ENCODE assay signal across 11 cellular contexts in the genomic region with DNA sequence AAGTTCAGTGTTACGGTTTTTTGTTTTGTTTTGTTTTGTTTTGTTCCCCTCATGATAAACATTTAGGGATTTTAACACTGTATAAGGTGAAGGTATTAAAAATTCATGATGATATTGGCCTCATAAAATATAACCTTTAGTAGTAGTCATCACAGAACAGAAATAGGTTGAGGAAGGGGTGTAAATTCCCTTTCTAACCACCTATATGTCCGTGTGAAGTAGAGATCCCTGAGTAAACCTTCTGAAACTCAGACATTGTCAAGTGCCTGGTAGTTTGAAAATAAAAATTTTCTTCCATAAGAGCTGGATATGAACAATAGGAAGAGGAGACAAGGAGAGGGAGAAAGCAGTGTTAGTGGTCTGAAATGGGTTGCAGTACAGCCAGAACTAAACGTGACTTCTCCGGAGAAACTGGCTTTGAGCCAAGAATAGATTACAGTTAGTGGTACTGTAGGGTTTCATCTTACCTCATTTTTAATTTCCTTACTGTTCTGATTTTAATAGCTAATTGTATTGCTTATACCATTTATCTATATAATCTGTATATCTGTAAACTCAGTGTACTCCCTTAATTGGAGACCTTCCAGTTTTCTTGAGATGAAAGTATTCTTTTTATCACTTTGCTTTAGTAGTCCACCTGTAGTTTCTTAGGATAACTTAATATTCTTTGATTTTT. TPM values are rescaled to one million over a fixed set of nuclear protein-coding genes. Genes with fewer than 3 reads are reported as not detected.
DNase-seq lines count a peak whose midpoint lies in the region; ATAC-seq, FAIRE-seq and TF ChIP-seq lines count a peak whose summit lies in the region.
"Had no signal": no experiment of that assay in that cellular context is flagged by ENCODE, and none has a peak within 500 bp of the region (broad histone marks: within the 10 kb centered on the region; RNA-seq: fewer than 3 reads in every experiment).

No MANE protein-coding gene starts in this region.

- H3K4me3 Mint-ChIP-seq in activated T-cell treated with anti-CD3 and anti-CD28 coated beads, Interleukin-2, amount 50 U/mL, for 72 hours, result peak overlapping the region; percentile 80 to 85
- H3K4me3 Mint-ChIP-seq in stimulated activated effector memory CD8-positive, alpha-beta T cell treated with anti-CD3 and anti-CD28 coated beads, Interleukin-12 subunit alpha, Interleukin-12 subunit beta, amount 100 ng/mL, for 72 hours, result peak overlapping the region; percentile 33

- no peak for TF ChIP-seq RAD21 in K562 (CRISPR knock-in tag; conservative IDR thresholded peaks at IDR 0.05 in 1 of 2, IDR thresholded peaks at IDR 0.05 in 1 of 2)

- no peaks in the 10 kb centered on the region for H3K9me3 Mint-ChIP-seq in activated T-cell treated with anti-CD3 and anti-CD28 coated beads, Interleukin-2, amount 50 U/mL, for 72 hours
- H3K9me3 Mint-ChIP-seq in stimulated activated effector memory CD8-positive, alpha-beta T cell treated with anti-CD3 and anti-CD28 coated beads, Interleukin-12 subunit alpha, Interleukin-12 subunit beta, amount 100 ng/mL, for 72 hours, result no peaks in the 10 kb centered on the region

- H3K36me3 ChIP-seq in K562 (ENCODE audit: control insufficient read depth, insufficient read depth, low read length) (peaks cover 40% of the 10 kb centered on the region), smooth muscle cell (ENCODE audit: low read depth) (peaks cover 7% of the 10 kb centered on the region)
- H3K36me3 ChIP-seq: ovary had no signal

- no peak for TF ChIP-seq EP300 in K562 (IDR thresholded peaks at IDR 0.05; ENCODE audit: low read length)

- no peak for TF ChIP-seq CTCF in K562 (IDR thresholded peaks at IDR 0.05 in 2 of 3, conservative IDR thresholded peaks at IDR 0.05 in 1 of 3; ENCODE audit: insufficient read depth in 2 of 3, low read depth in 1 of 3, low read length in 3 of 3)
- no peak for TF ChIP-seq CTCF in smooth muscle cell (IDR thresholded peaks at IDR 0.05; ENCODE audit: borderline replicate concordance, insufficient read depth, poor library complexity, severe bottlenecking)

- DNase-seq in activated T-cell treated with anti-CD3 and anti-CD28 coated beads, Interleukin-2, amount 50 U/mL, for 72 hours, result no peak
- no peak for DNase-seq in activated T-cell treated with anti-CD3 and anti-CD28 coated beads, Interleukin-2, amount 50 U/mL, for 48 hours
- DNase-seq in NCI-H345 (lab: John Stamatoyannopoulos, UW) (peak; percentile 66), K562 (ENCODE audit: extremely low read depth in 1 of 4, low spot score in 3 of 4) (peak in 1 of 4 experiments; percentile 49), smooth muscle cell (lab: John Stamatoyannopoulos, UW; ENCODE audit: unreplicated experiment) (no peak), kidney glomerular epithelial cell (lab: John Stamatoyannopoulos, UW) (no peak)
- DNase-seq in stimulated activated effector memory CD8-positive, alpha-beta T cell treated with anti-CD3 and anti-CD28 coated beads, Interleukin-12 subunit alpha, Interleukin-12 subunit beta, amount 100 ng/mL, for 72 hours (ENCODE audit: low spot score in 2 of 2), result no peak
- DNase-seq: ovary had no signal

- H3K9ac ChIP-seq in K562 (ENCODE audit: insufficient read depth in 1 of 2, low read depth in 2 of 2, low read length in 2 of 2), result no peak overlapping the region
- no peak overlapping the region for H3K9ac ChIP-seq in smooth muscle cell (ENCODE audit: low read depth)
- H3K9ac ChIP-seq: BLaER1 treated with 17β-estradiol and CSF1 and Interleukin-3, amounts not matched to agents 10 nM and 100 nM had no signal

- peak; percentile 14 to 28 for ATAC-seq in activated T-cell treated with anti-CD3 and anti-CD28 coated beads, Interleukin-2, amount 50 U/mL, for 72 hours (replicated peaks in 1 of 2)
- ATAC-seq in K562 (peak; percentile 70), HG03342 (IDR thresholded peaks at IDR 0.05; ENCODE audit: unreplicated experiment) (no peak)
- ATAC-seq in stimulated activated effector memory CD8-positive, alpha-beta T cell treated with anti-CD3 and anti-CD28 coated beads, Interleukin-12 subunit alpha, Interleukin-12 subunit beta, amount 100 ng/mL, for 72 hours, result no peak

- intact Hi-C loops in K562 (cut with micrococcal nuclease), result no loop called here

- H3K4me3 ChIP-seq in K562, result no peak overlapping the region
- no peak overlapping the region for H3K4me3 ChIP-seq in smooth muscle cell
- H3K4me3 ChIP-seq: BLaER1 treated with 17β-estradiol and CSF1 and Interleukin-3, amounts not matched to agents 10 nM and 100 nM; ovary had no signal

- no peaks in the 10 kb centered on the region for H3F3A ChIP-seq in smooth muscle cell (ENCODE audit: low read depth)

- H3K4me2 ChIP-seq in K562 (ENCODE audit: insufficient read depth, low read length) (no peak overlapping the region), smooth muscle cell (no peak overlapping the region)
- H3K4me2 ChIP-seq: BLaER1 treated with 17β-estradiol and CSF1 and Interleukin-3, amounts not matched to agents 10 nM and 100 nM had no signal

- no peaks in the 10 kb centered on the region for H3K27me3 ChIP-seq in K562 (ENCODE audit: control insufficient read depth in 2 of 2, insufficient read depth in 2 of 2, low read length in 2 of 2)
- no peaks in the 10 kb centered on the region for H3K27me3 ChIP-seq in smooth muscle cell (ENCODE audit: low read depth)
- H3K27me3 ChIP-seq: BLaER1 treated with 17β-estradiol and CSF1 and Interleukin-3, amounts not matched to agents 10 nM and 100 nM; ovary had no signal

- H3K9me3 ChIP-seq in K562 (replicated peaks; ENCODE audit: control insufficient read depth, insufficient read depth, low read depth, low read length), result no peaks in the 10 kb centered on the region
- H3K9me3 ChIP-seq in smooth muscle cell (replicated peaks; ENCODE audit: low read depth), result no peaks in the 10 kb centered on the region
- H3K9me3 ChIP-seq: ovary had no signal

- no peak for FAIRE-seq in K562 (lab: Jason Lieb, UNC)
- FAIRE-seq: frontal cortex had no signal

- no peaks in the 10 kb centered on the region for H3K9me1 ChIP-seq in K562 (ENCODE audit: control insufficient read depth, insufficient read depth, low read length)

- H3K36me3 Mint-ChIP-seq in activated T-cell treated with anti-CD3 and anti-CD28 coated beads, Interleukin-2, amount 50 U/mL, for 72 hours (ENCODE audit: insufficient read depth in 2 of 2), result peaks cover 3 to 16% of the 10 kb centered on the region in 2 donors
- H3K36me3 Mint-ChIP-seq in stimulated activated effector memory CD8-positive, alpha-beta T cell treated with anti-CD3 and anti-CD28 coated beads, Interleukin-12 subunit alpha, Interleukin-12 subunit beta, amount 100 ng/mL, for 72 hours, result peaks cover 48% of the 10 kb centered on the region

- BruUV-seq in K562 (replicated peaks; lab: Mats Ljungman, UMichigan), result no TSS peak

- H3K4me1 ChIP-seq in K562 (replicated peaks in 1 of 2; ENCODE audit: control insufficient read depth in 2 of 2, insufficient read depth in 2 of 2, low read length in 2 of 2) (peaks cover 0 to 6% of the 10 kb centered on the region in 2 experiments; a peak in 2 of 5 replicates), smooth muscle cell (ENCODE audit: low read depth) (no peaks in the 10 kb centered on the region)

- in situ Hi-C loops in K562 (cut with MboI), result no loop called here

- CTCF ChIA-PET in K562 (lab: Yijun Ruan, JAX; ENCODE audit: low intra/inter-chr PET ratio), result no interaction called here

- H3K79me2 ChIP-seq in K562 (ENCODE audit: control insufficient read depth, insufficient read depth, low read length), result peaks cover 94% of the 10 kb centered on the region
- peaks cover 91% of the 10 kb centered on the region for H3K79me2 ChIP-seq in smooth muscle cell (ENCODE audit: low read depth)

- POLR2A ChIA-PET in K562 (lab: Yijun Ruan, JAX), result interaction anchor here (0.6 to 2.3 kb wide), 6 partner anchors 8 to 23 kb away, joined by 3 to 9 read pairs (median 4); no protein-coding TSS in a partner anchor

- H3K27me3 Mint-ChIP-seq in activated T-cell treated with anti-CD3 and anti-CD28 coated beads, Interleukin-2, amount 50 U/mL, for 72 hours (ENCODE audit: low read depth), result no peaks in the 10 kb centered on the region

- no peak for TF ChIP-seq POLR2A in K562 (conservative IDR thresholded peaks at IDR 0.05)

- H3K4me1 Mint-ChIP-seq in activated T-cell treated with anti-CD3 and anti-CD28 coated beads, Interleukin-2, amount 50 U/mL, for 72 hours (ENCODE audit: low read depth), result peaks cover 81% of the 10 kb centered on the region
- H3K4me1 Mint-ChIP-seq in stimulated activated effector memory CD8-positive, alpha-beta T cell treated with anti-CD3 and anti-CD28 coated beads, Interleukin-12 subunit alpha, Interleukin-12 subunit beta, amount 100 ng/mL, for 72 hours, result peaks cover 55% of the 10 kb centered on the region

- peak overlapping the region; percentile 58 for H3K27ac Mint-ChIP-seq in activated T-cell treated with anti-CD3 and anti-CD28 coated beads, Interleukin-2, amount 50 U/mL, for 72 hours
- peak overlapping the region; percentile 80 for H3K27ac Mint-ChIP-seq in stimulated activated effector memory CD8-positive, alpha-beta T cell treated with anti-CD3 and anti-CD28 coated beads, Interleukin-12 subunit alpha, Interleukin-12 subunit beta, amount 100 ng/mL, for 72 hours

- H3K27ac ChIP-seq in K562 (ENCODE audit: extremely low read depth, low read depth, low read length) (no peak overlapping the region), smooth muscle cell (ENCODE audit: low read depth) (no peak overlapping the region)
- H3K27ac ChIP-seq: BLaER1 treated with 17β-estradiol and CSF1 and Interleukin-3, amounts not matched to agents 10 nM and 100 nM; ovary had no signal

- WGBS in K562 (ENCODE audit: insufficient coverage, low coverage, missing lambda C conversion rate), result 32% methylated on average over 4 of the region's 4 CpGs
- WGBS in smooth muscle cell (ENCODE audit: low lambda C conversion rate), result 83% methylated on average over 4 of the region's 4 CpGs

- H2AFZ ChIP-seq in K562 (ENCODE audit: low read depth, low read length) (no peak overlapping the region), smooth muscle cell (ENCODE audit: low read depth) (no peak overlapping the region)

- H4K20me1 ChIP-seq in K562 (replicated peaks; ENCODE audit: control insufficient read depth, insufficient read depth, low read length) (peaks cover 8% of the 10 kb centered on the region; the same call in 1 of the 2 replicates), smooth muscle cell (ENCODE audit: low read depth) (peaks cover 83% of the 10 kb centered on the region)

RNA-seq across cellular contexts. Expression of a gene that starts 18.3 kb away (rescaled TPM):
- 10 to 100 TPM; 11.7 to 15.1 TPM for total RNA-seq in activated T-cell treated with anti-CD3 and anti-CD28 coated beads, Interleukin-2, amount 50 U/mL, for 72 hours
- 44.9 and 109 TPM in 2 replicates for total RNA-seq in K562 (2011; cell fraction: chromatin; rRNA removed; ENCODE audit: low replicate concordance)
- total RNA-seq in K562 (2011; cell fraction: nucleolus; rRNA removed), result 33.4 and 39.1 TPM in 2 replicates
- 72.1 and 87.3 TPM in 2 replicates for total RNA-seq in K562 (2011; cell fraction: nucleoplasm; rRNA removed)
- total RNA-seq in K562 (2014; rRNA removed) (21.6 and 22.2 TPM in 2 replicates), K562 (2014; rRNA removed; fragmentation: Illumina TruSeq; extraction: Trizol) (37.9 and 44.3 TPM in 2 replicates), K562 (2015; rRNA removed; fragmentation: Illumina TruSeq; extraction: Trizol) (26.2 and 26.6 TPM in 2 replicates), K562 (2021) (29.5 and 30.2 TPM in 2 replicates), smooth muscle cell (34.0 and 56.0 TPM in 2 replicates)
- polyA plus RNA-seq in K562 (2011; rRNA removed) (31.3 and 40.3 TPM in 2 replicates), K562 (2014; fragmentation: Illumina TruSeq; extraction: Trizol) (18.6 and 20.0 TPM in 2 replicates), K562 (2014; fragmentation: Nextera tagmentation; extraction: Ambion mirVana) (10 to 100 TPM; 29.2 to 31.9 TPM), K562 (2014; rRNA removed) (20.8 and 24.3 TPM in 2 replicates), smooth muscle cell (18.8 and 21.3 TPM in 2 replicates)
- polyA plus RNA-seq in K562 (2011; cell fraction: cytosol; rRNA removed), result 8.2 and 17.8 TPM in 2 replicates
- 15.1 and 24.8 TPM in 2 replicates for polyA plus RNA-seq in K562 (2011; cell fraction: nucleus; rRNA removed)
- polyA plus RNA-seq in K562 (2012), result 10.1 and 14.4 TPM in 2 replicates
- polyA minus RNA-seq in K562 (2011; rRNA and poly(A)+ RNA removed), result 55.0 and 55.6 TPM in 2 replicates
- 35.7 and 38.8 TPM in 2 replicates for polyA minus RNA-seq in K562 (2011; cell fraction: cytosol; rRNA and poly(A)+ RNA removed)
- 20.1 and 44.8 TPM in 2 replicates for polyA minus RNA-seq in K562 (2011; cell fraction: nucleus; rRNA and poly(A)+ RNA removed)

Comparison
In these comparisons a context has a peak if more than half of its experiments do, and no peak if none do; other contexts are left out.
1. ATAC-seq: peak in activated T-cell treated with anti-CD3 and anti-CD28 coated beads, Interleukin-2, amount 50 U/mL, for 72 hours (2 of 2) and K562 (single experiment); none in stimulated activated effector memory CD8-positive, alpha-beta T cell treated with anti-CD3 and anti-CD28 coated beads, Interleukin-12 subunit alpha, Interleukin-12 subunit beta, amount 100 ng/mL, for 72 hours (single experiment) and HG03342 (single experiment).